In the genomic region with DNA sequence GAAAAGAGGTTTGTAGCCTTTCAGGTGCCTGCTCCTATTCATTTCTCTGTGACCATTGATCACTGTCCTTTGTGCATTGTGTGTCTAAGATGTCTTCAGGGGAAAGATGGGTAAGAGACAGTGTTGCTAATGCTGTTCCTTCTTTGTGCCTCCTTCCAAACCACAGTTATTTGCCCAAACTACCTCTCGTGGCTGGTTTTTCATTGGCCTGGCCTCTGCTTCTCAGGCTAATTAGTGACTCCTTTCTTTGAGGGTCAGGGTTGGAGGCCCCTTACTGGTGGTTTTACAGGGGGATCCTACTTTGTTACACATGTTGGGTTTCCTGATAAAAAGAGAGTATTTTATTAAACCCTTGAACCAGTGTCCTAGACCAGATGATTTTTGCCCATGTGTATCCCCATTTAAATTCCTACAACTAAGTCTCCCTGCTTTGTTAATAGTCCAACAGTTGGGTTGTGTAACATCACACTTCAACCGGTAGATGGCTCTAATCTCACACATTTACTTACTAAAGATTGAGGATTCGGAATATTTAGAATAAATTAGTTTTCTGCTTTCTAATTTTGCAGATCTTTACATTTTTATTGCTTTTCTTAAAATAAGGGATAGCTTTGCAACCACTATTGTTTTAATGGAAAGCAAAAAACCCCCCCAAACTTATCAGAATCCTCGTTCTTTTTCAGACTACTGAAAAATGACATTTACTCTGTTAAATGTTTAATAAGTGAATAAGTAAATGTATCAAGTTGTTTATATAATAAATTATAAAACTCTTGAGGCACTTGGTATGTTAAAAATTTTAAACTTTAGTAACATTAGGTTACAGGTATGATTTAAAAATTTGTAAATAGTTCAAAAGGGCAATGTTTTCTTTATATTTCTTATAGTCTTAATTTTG, we compare ENCODE assay signal across 8 cellular contexts. TPM values are rescaled to one million over a fixed set of nuclear protein-coding genes. Genes with fewer than 3 reads are reported as not detected.
DNase-seq lines count a peak whose midpoint lies in the region; ATAC-seq and TF ChIP-seq lines count a peak whose summit lies in the region.

No MANE protein-coding gene starts in this region.

- H3K36me3 ChIP-seq in prostate gland: no peaks in the 10 kb centered on the region

- peaks cover 39% of the 10 kb centered on the region for H3K4me1 Mint-ChIP-seq in WTC11

- peaks cover 23% of the 10 kb centered on the region for H3K36me3 Mint-ChIP-seq in WTC11

- peak overlapping the region; percentile 74 for H3K27ac ChIP-seq in 22Rv1
- H3K27ac ChIP-seq in prostate gland: no peak overlapping the region

- ATAC-seq in WTC11: no peak
- no peak for ATAC-seq in GM18517 (IDR thresholded peaks at IDR 0.05; ENCODE audit: unreplicated experiment)

- intact Hi-C loops in prostate gland (cut with DNase I): loop anchor here (5.0 to 10.0 kb wide), 5 partner anchors 70 to 587 kb away; partner anchors contain the start of genes COQ10B, HSPD1 and MOB4

- H3K4me1 ChIP-seq in prostate gland (replicated peaks): peaks cover 9% of the 10 kb centered on the region

- peaks cover 2% of the 10 kb centered on the region; the same call in 1 of the 2 replicates for H3K9me3 Mint-ChIP-seq in WTC11

- peak overlapping the region; percentile 84 for H3K4me3 Mint-ChIP-seq in WTC11

- peak overlapping the region in 1 of 2 donors; percentile 71 for H3K4me3 ChIP-seq in prostate gland

- H3K27me3 ChIP-seq in prostate gland (replicated peaks; ENCODE audit: insufficient read depth): no peaks in the 10 kb centered on the region

- peak; percentile 44 for DNase-seq in ELF-1 (ENCODE audit: low read depth, low spot score)
- DNase-seq in MV-4-11 (lab: John Stamatoyannopoulos, UW): peak; percentile 31
- DNase-seq in WTC11 (ENCODE audit: low spot score): no peak
- peak; percentile 45 for DNase-seq in germinal center (ENCODE audit: low spot score)
- DNase-seq in prostate gland (ENCODE audit: low spot score): no peak
- DNase-seq in GOT3 (lab: John Stamatoyannopoulos, UW): no peak

- no peak for TF ChIP-seq POLR2A in prostate gland (IDR thresholded peaks at IDR 0.05)

- CTCF ChIA-PET in WTC11 (lab: Charles Lee): interaction anchor here (0.9 to 1.3 kb wide), 2 partner anchors 11 to 95 kb away, joined by 3 to 5 read pairs; no protein-coding TSS in a partner anchor

- POLR2A ChIA-PET in WTC11 (lab: Charles Lee): interaction anchor here (0.9 kb wide), 1 partner anchor 297 kb away, joined by 7 read pairs; no protein-coding TSS in a partner anchor

- no peaks in the 10 kb centered on the region for H3K27me3 Mint-ChIP-seq in WTC11 (ENCODE audit: low read depth)

- TF ChIP-seq CTCF in 22Rv1 (IDR thresholded peaks at IDR 0.05) (peak; percentile 80), WTC11 (IDR thresholded peaks at IDR 0.05) (peak; percentile 59), prostate gland (IDR thresholded peaks at IDR 0.05) (peak in 3 of 4 experiments; percentile 45 to 74 (median 65))

- WGBS in prostate gland: 6% methylated on average over 4 of the region's 4 CpGs

- H3K9me3 ChIP-seq in prostate gland: no peaks in the 10 kb centered on the region

- H3K27ac Mint-ChIP-seq in WTC11: peak overlapping the region; percentile 70; the same call in 1 of the 2 replicates

TF ChIP-seq in WTC11, 78 proteins besides CTCF, POLR2A, EP300 and RAD21:
- TF ChIP-seq ATF1 (CRISPR knock-in tag; IDR thresholded peaks at IDR 0.05) (no peak), NR1H2 (CRISPR knock-in tag; IDR thresholded peaks at IDR 0.05) (no peak), E2F5 (CRISPR knock-in tag; IDR thresholded peaks at IDR 0.05) (no peak)
- TF ChIP-seq, protein P1, sequence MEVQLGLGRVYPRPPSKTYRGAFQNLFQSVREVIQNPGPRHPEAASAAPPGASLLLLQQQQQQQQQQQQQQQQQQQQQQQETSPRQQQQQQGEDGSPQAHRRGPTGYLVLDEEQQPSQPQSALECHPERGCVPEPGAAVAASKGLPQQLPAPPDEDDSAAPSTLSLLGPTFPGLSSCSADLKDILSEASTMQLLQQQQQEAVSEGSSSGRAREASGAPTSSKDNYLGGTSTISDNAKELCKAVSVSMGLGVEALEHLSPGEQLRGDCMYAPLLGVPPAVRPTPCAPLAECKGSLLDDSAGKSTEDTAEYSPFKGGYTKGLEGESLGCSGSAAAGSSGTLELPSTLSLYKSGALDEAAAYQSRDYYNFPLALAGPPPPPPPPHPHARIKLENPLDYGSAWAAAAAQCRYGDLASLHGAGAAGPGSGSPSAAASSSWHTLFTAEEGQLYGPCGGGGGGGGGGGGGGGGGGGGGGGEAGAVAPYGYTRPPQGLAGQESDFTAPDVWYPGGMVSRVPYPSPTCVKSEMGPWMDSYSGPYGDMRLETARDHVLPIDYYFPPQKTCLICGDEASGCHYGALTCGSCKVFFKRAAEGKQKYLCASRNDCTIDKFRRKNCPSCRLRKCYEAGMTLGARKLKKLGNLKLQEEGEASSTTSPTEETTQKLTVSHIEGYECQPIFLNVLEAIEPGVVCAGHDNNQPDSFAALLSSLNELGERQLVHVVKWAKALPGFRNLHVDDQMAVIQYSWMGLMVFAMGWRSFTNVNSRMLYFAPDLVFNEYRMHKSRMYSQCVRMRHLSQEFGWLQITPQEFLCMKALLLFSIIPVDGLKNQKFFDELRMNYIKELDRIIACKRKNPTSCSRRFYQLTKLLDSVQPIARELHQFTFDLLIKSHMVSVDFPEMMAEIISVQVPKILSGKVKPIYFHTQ (CRISPR knock-in tag; IDR thresholded peaks at IDR 0.05): no peak
- TF ChIP-seq, protein P2, sequence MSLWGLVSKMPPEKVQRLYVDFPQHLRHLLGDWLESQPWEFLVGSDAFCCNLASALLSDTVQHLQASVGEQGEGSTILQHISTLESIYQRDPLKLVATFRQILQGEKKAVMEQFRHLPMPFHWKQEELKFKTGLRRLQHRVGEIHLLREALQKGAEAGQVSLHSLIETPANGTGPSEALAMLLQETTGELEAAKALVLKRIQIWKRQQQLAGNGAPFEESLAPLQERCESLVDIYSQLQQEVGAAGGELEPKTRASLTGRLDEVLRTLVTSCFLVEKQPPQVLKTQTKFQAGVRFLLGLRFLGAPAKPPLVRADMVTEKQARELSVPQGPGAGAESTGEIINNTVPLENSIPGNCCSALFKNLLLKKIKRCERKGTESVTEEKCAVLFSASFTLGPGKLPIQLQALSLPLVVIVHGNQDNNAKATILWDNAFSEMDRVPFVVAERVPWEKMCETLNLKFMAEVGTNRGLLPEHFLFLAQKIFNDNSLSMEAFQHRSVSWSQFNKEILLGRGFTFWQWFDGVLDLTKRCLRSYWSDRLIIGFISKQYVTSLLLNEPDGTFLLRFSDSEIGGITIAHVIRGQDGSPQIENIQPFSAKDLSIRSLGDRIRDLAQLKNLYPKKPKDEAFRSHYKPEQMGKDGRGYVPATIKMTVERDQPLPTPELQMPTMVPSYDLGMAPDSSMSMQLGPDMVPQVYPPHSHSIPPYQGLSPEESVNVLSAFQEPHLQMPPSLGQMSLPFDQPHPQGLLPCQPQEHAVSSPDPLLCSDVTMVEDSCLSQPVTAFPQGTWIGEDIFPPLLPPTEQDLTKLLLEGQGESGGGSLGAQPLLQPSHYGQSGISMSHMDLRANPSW (CRISPR knock-in tag; conservative IDR thresholded peaks at IDR 0.05; ENCODE audit: low read depth): no peak

RNA-seq across cellular contexts. Expression of gene MARS2, which starts 2.4 kb away (rescaled TPM):
- 24.8 to 32.2 TPM (median 25.6 TPM) in 3 replicates for total RNA-seq in WTC11 (2021)
- total RNA-seq in prostate gland: 1 to 10 TPM; 5.9 to 6.9 TPM

RNA-seq across cellular contexts. Expression of gene RFTN2, which starts 32.2 kb away (rescaled TPM):
- total RNA-seq in WTC11 (2021) (1.1 to 1.9 TPM (median 1.5 TPM) in 3 replicates), prostate gland (10 to 100 TPM in 1 of 2 donors, 1 to 10 TPM in 1; 2.3 to 17.5 TPM)

Comparison
In these comparisons a context has a peak if more than half of its experiments do, and no peak if none do; other contexts are left out.
1. DNase-seq: peak in ELF-1 (single experiment), MV-4-11 (single experiment) and germinal center (single experiment); none in WTC11 (single experiment), prostate gland (single experiment) and GOT3 (single experiment).
2. Peak in every context shown above with its lines, with median percentiles within 50 percentile points of each other: CTCF ChIP-seq.